13 cellular contexts compared by ENCODE assay signal in genomic region chr22:30270841-30271240, GRCh38. TPM values are rescaled to one million over a fixed set of nuclear protein-coding genes. Genes with fewer than 3 reads are reported as not detected.
A peak's percentile ranks its signal among the peaks of the same experiment; 100 is the strongest.
DNase-seq lines count a peak whose midpoint lies in the region; ATAC-seq and TF ChIP-seq lines count a peak whose summit lies in the region.
"Had no signal": no experiment of that assay in that cellular context is flagged by ENCODE, and none has a peak within 500 bp of the region (broad histone marks: within the 10 kb centered on the region; RNA-seq: fewer than 3 reads in every experiment).

No MANE protein-coding gene starts in this region.

- no peaks in the 10 kb centered on the region for H3K36me3 ChIP-seq in GM23338 (ENCODE audit: insufficient read depth)

- no peak overlapping the region for H3K4me3 ChIP-seq in GM23338

- H3K4me1 ChIP-seq in GM23338 (ENCODE audit: insufficient read depth) = no peaks in the 10 kb centered on the region

- no peaks in the 10 kb centered on the region for H3K27me3 ChIP-seq in GM23338 (ENCODE audit: insufficient read depth)

- no peaks in the 10 kb centered on the region for H3K79me2 ChIP-seq in GM23338 (replicated peaks; ENCODE audit: insufficient read depth)

- H3K9me2 ChIP-seq in GM23338 (ENCODE audit: insufficient read depth) = no peaks in the 10 kb centered on the region

- no peak overlapping the region for H3K27ac Mint-ChIP-seq in GM23338

- no peak for TF ChIP-seq CTCF in GM23338 (conservative IDR thresholded peaks at IDR 0.05; ENCODE audit: low read depth in 2 of 2)

- H3F3A ChIP-seq in GM23338 (replicated peaks; ENCODE audit: low read depth) = no peaks in the 10 kb centered on the region

- ATAC-seq in GM23338 = no peak
- ATAC-seq in left ventricle myocardium superior = peak; percentile 74
- peak; percentile 74 for ATAC-seq in sciatic nerve
- no peak for ATAC-seq in HG03442 (IDR thresholded peaks at IDR 0.05; ENCODE audit: unreplicated experiment)
- no peak for ATAC-seq in GM21528 (IDR thresholded peaks at IDR 0.05; ENCODE audit: low FRiP score, unreplicated experiment)
- ATAC-seq: PC-3 had no signal

- H3K27ac ChIP-seq in GM23338 (ENCODE audit: low read depth) = no peak overlapping the region
- H3K27ac ChIP-seq: KMS-11 had no signal

- H3K36me3 Mint-ChIP-seq in GM23338 (ENCODE audit: low read depth) = no peaks in the 10 kb centered on the region

- peaks cover 20% of the 10 kb centered on the region for H3K27me3 Mint-ChIP-seq in GM23338 (ENCODE audit: insufficient read depth, low read depth, poor library complexity)

- H3K4me1 Mint-ChIP-seq in GM23338 = peaks cover 2% of the 10 kb centered on the region; the same call in 2 of the 3 replicates

- DNase-seq in GM23338 (ENCODE audit: low spot score) (no peak), amniotic epithelial cell (ENCODE audit: low read depth) (peak; percentile 79), left ventricle myocardium superior (peak; percentile 77), sciatic nerve (ENCODE audit: low spot score) (peak; percentile 81), ureter (ENCODE audit: low spot score) (no peak), activated gamma-delta T cell treated with Interleukin-2 at 50 U/mL for 16 hours (no peak)
- DNase-seq: activated CD8-positive, alpha-beta memory T cell treated with anti-CD3 and anti-CD28 coated beads for 24 hours; DMS 273 treated with DMSO at 0.1 percent for 48 hours; PC-3 had no signal

- no peak overlapping the region for H3K4me3 Mint-ChIP-seq in GM23338

- H3K9me3 Mint-ChIP-seq in GM23338 = no peaks in the 10 kb centered on the region

- H4K20me1 ChIP-seq in GM23338 (replicated peaks; ENCODE audit: insufficient read depth) = no peaks in the 10 kb centered on the region

- intact Hi-C loops in left ventricle myocardium superior (cut with micrococcal nuclease) = no loop called here
- intact Hi-C loops in sciatic nerve (cut with DNase I) = no loop called here

- 0 out of 2 replicates have a peak overlapping the region, but pooled peaks have one; percentile 47 for H2AFZ ChIP-seq in GM23338

- H3K4me2 ChIP-seq in GM23338 = no peak overlapping the region
- H3K4me2 ChIP-seq: KMS-11 had no signal

TF ChIP-seq in GM23338, 12 proteins besides CTCF, POLR2A, EP300 and RAD21 (continues in another document):
- TF ChIP-seq STAT1 (IDR thresholded peaks at IDR 0.05; ENCODE audit: unreplicated experiment) (no peak), ZNF114 (CRISPR knock-in tag; IDR thresholded peaks at IDR 0.05) (no peak), JUNB (IDR thresholded peaks at IDR 0.05; ENCODE audit: unreplicated experiment) (no peak), CREB1 (CRISPR knock-in tag; IDR thresholded peaks at IDR 0.05; ENCODE audit: low read depth) (no peak), ZNF331 (CRISPR knock-in tag; IDR thresholded peaks at IDR 0.05; ENCODE audit: low read depth) (no peak), EZH2phosphoT487 (IDR thresholded peaks at IDR 0.05; ENCODE audit: unreplicated experiment) (no peak)
- TF ChIP-seq, protein P1, sequence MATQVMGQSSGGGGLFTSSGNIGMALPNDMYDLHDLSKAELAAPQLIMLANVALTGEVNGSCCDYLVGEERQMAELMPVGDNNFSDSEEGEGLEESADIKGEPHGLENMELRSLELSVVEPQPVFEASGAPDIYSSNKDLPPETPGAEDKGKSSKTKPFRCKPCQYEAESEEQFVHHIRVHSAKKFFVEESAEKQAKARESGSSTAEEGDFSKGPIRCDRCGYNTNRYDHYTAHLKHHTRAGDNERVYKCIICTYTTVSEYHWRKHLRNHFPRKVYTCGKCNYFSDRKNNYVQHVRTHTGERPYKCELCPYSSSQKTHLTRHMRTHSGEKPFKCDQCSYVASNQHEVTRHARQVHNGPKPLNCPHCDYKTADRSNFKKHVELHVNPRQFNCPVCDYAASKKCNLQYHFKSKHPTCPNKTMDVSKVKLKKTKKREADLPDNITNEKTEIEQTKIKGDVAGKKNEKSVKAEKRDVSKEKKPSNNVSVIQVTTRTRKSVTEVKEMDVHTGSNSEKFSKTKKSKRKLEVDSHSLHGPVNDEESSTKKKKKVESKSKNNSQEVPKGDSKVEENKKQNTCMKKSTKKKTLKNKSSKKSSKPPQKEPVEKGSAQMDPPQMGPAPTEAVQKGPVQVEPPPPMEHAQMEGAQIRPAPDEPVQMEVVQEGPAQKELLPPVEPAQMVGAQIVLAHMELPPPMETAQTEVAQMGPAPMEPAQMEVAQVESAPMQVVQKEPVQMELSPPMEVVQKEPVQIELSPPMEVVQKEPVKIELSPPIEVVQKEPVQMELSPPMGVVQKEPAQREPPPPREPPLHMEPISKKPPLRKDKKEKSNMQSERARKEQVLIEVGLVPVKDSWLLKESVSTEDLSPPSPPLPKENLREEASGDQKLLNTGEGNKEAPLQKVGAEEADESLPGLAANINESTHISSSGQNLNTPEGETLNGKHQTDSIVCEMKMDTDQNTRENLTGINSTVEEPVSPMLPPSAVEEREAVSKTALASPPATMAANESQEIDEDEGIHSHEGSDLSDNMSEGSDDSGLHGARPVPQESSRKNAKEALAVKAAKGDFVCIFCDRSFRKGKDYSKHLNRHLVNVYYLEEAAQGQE (IDR thresholded peaks at IDR 0.05; ENCODE audit: unreplicated experiment) = no peak
- TF ChIP-seq, protein P2, sequence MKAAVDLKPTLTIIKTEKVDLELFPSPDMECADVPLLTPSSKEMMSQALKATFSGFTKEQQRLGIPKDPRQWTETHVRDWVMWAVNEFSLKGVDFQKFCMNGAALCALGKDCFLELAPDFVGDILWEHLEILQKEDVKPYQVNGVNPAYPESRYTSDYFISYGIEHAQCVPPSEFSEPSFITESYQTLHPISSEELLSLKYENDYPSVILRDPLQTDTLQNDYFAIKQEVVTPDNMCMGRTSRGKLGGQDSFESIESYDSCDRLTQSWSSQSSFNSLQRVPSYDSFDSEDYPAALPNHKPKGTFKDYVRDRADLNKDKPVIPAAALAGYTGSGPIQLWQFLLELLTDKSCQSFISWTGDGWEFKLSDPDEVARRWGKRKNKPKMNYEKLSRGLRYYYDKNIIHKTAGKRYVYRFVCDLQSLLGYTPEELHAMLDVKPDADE (IDR thresholded peaks at IDR 0.05) = no peak

RNA-seq across cellular contexts. Expression of gene OSM, which starts 4.2 kb away (rescaled TPM):
- total RNA-seq in GM23338 (2014; rRNA removed; shearing (Covaris generic)) = not detected in 2 replicates
- polyA plus RNA-seq in GM23338 (2016; fragmentation: Nextera tagmentation; extraction: Ambion mirVana) = not detected in 2 replicates
- total RNA-seq in left ventricle myocardium superior (not detected), sciatic nerve (6.4 TPM), ureter (0.36 TPM)
- total RNA-seq: PC-3 had no signal
- polyA plus RNA-seq: keratinocyte had no signal

RNA-seq across cellular contexts. Expression of gene CASTOR1, which starts 18.5 kb away (rescaled TPM):
- total RNA-seq in GM23338 (2014; rRNA removed; shearing (Covaris generic)) = 23.2 and 36.0 TPM in 2 replicates
- 11.3 and 22.0 TPM in 2 replicates for polyA plus RNA-seq in GM23338 (2016; fragmentation: Nextera tagmentation; extraction: Ambion mirVana)
- total RNA-seq in left ventricle myocardium superior (7.6 TPM), sciatic nerve (15.9 TPM), ureter (17.5 TPM)

RNA-seq across cellular contexts. Expression of gene LIF, which starts 24.3 kb away (rescaled TPM):
- total RNA-seq in GM23338 (2014; rRNA removed; shearing (Covaris generic)) = 3.6 and 5.9 TPM in 2 replicates
- polyA plus RNA-seq in GM23338 (2016; fragmentation: Nextera tagmentation; extraction: Ambion mirVana) = 1.2 and 1.8 TPM in 2 replicates
- total RNA-seq in left ventricle myocardium superior (0.64 TPM), sciatic nerve (3.2 TPM), ureter (2.1 TPM)

RNA-seq across cellular contexts. Expression of gene TBC1D10A, which starts 55.9 kb away (rescaled TPM):
- total RNA-seq in GM23338 (2014; rRNA removed; shearing (Covaris generic)) = 6.0 and 8.8 TPM in 2 replicates
- 3.3 and 4.2 TPM in 2 replicates for polyA plus RNA-seq in GM23338 (2016; fragmentation: Nextera tagmentation; extraction: Ambion mirVana)
- total RNA-seq in left ventricle myocardium superior (6.2 TPM), sciatic nerve (29.4 TPM), ureter (40.0 TPM)

Comparison
In these comparisons a context has a peak if more than half of its experiments do, and no peak if none do; other contexts are left out.
1. ATAC-seq: peak in left ventricle myocardium superior (single experiment) and sciatic nerve (single experiment); none in GM23338 (single experiment), HG03442 (single experiment) and GM21528 (single experiment).
2. DNase-seq: peak in amniotic epithelial cell (single experiment), left ventricle myocardium superior (single experiment) and sciatic nerve (single experiment); none in GM23338 (single experiment), ureter (single experiment) and activated gamma-delta T cell treated with Interleukin-2 at 50 U/mL for 16 hours (single experiment).